ENCODE assay signal across 17 cellular contexts in the genomic region with DNA sequence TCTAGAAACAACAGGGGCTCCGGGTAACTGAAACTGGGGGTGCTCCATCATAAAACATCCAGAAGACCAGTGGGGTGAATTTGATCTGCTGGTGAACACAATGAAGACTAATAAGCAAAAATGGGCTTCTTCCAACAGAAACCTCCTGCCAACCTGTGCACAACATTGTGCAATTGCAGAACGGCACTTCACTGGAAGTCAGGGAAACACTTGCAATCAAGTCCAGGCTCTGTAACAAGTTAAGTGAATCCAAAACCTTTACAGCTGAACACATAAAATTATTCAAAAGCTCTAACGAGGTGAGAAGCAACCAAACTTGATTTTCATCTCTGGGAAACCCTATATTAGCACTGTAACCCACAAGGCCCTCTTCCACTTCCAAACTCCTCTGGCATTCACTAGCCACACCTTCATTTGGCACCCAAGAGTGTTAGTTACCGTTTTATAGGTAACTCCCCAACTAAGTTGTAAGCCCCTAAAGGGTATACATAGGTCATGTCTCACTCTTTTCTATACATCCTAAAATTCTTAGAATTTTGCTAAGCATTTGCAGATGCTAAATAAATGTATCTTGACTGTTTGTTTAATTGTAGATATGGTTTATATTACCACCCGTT. TPM values are rescaled to one million over a fixed set of nuclear protein-coding genes. Genes with fewer than 3 reads are reported as not detected.
DNase-seq lines count a peak whose midpoint lies in the region; ATAC-seq and TF ChIP-seq lines count a peak whose summit lies in the region.
"Had no signal": no experiment of that assay in that cellular context is flagged by ENCODE, and none has a peak within 500 bp of the region (broad histone marks: within the 10 kb centered on the region; RNA-seq: fewer than 3 reads in every experiment).

No MANE protein-coding gene starts in this region.

- H3K36me3 Mint-ChIP-seq in naive thymus-derived CD8-positive, alpha-beta T cell = peaks cover 5 to 35% (median 7%) of the 10 kb centered on the region in 3 donors

- no peaks in the 10 kb centered on the region for H3K27me3 Mint-ChIP-seq in naive thymus-derived CD8-positive, alpha-beta T cell

- H3K36me3 ChIP-seq in body of pancreas (replicated peaks in 1 of 2; ENCODE audit: insufficient read depth in 1 of 2, low read depth in 2 of 2) (no peaks in the 10 kb centered on the region), right lobe of liver (no peaks in the 10 kb centered on the region)

- H3K27ac ChIP-seq in body of pancreas (no peak overlapping the region), right lobe of liver (peak overlapping the region; percentile 63 to 71 (median 67))
- H3K27ac ChIP-seq: BLaER1 treated with 17β-estradiol and CSF1 and Interleukin-3, amounts not matched to agents 10 nM and 100 nM had no signal

- ATAC-seq in body of pancreas = peak; percentile 58
- peak; percentile 81 to 96 (median 92) for ATAC-seq in right lobe of liver
- no peak for ATAC-seq in naive thymus-derived CD8-positive, alpha-beta T cell

- H3K4me3 Mint-ChIP-seq in naive thymus-derived CD8-positive, alpha-beta T cell = no peak overlapping the region

- no peaks in the 10 kb centered on the region for H3K9me3 Mint-ChIP-seq in naive thymus-derived CD8-positive, alpha-beta T cell

- H3K4me1 Mint-ChIP-seq in naive thymus-derived CD8-positive, alpha-beta T cell = peaks cover 2 to 13% (median 8%) of the 10 kb centered on the region in 4 donors

- H3K9me3 ChIP-seq in body of pancreas = no peaks in the 10 kb centered on the region
- no peaks in the 10 kb centered on the region for H3K9me3 ChIP-seq in right lobe of liver
- H3K9me3 ChIP-seq: BLaER1 treated with 17β-estradiol and CSF1 and Interleukin-3, amounts not matched to agents 10 nM and 100 nM had no signal

- H3K27me3 ChIP-seq in body of pancreas (no peaks in the 10 kb centered on the region), right lobe of liver (no peaks in the 10 kb centered on the region)
- H3K27me3 ChIP-seq: BLaER1 treated with 17β-estradiol and CSF1 and Interleukin-3, amounts not matched to agents 10 nM and 100 nM had no signal

- peak; percentile 59 for DNase-seq in NCI-H2171 treated with DMSO at 0.1 percent for 48 hours (lab: John Stamatoyannopoulos, UW)
- no peak for DNase-seq in NCI-H2171 (lab: John Stamatoyannopoulos, UW)
- DNase-seq in body of pancreas = peak; percentile 15 to 26 (median 18)
- peak; percentile 30 to 72 (median 55) for DNase-seq in right lobe of liver
- DNase-seq in H4 (ENCODE audit: low spot score) = no peak
- no peak for DNase-seq in NAMALWA (ENCODE audit: low spot score)
- DNase-seq in AG08395 (ENCODE audit: low spot score) = no peak
- DNase-seq in naive thymus-derived CD8-positive, alpha-beta T cell = no peak
- DNase-seq: DMS 273 treated with DMSO at 0.1 percent for 48 hours; Karpas-422; NCI-H1436; NCI-H2081 treated with DMSO at 0.1 percent for 48 hours; NCI-H526 treated with DMSO at 0.1 percent for 48 hours; NK-92 treated with Interleukin-12 subunit alpha and Interleukin-12 subunit beta, amount 100 ng/mL, for 24 hours; OCI-M1; SHP77 treated with DMSO at 0.1 percent for 48 hours had no signal

- H3K4me1 ChIP-seq in body of pancreas = peaks cover 30% of the 10 kb centered on the region
- H3K4me1 ChIP-seq in right lobe of liver = peaks cover 0 to 12% (median 1%) of the 10 kb centered on the region in 4 donors

- no peak for TF ChIP-seq CTCF in body of pancreas (IDR thresholded peaks at IDR 0.05)
- no peak for TF ChIP-seq CTCF in right lobe of liver (IDR thresholded peaks at IDR 0.05)

- H3K27ac Mint-ChIP-seq in naive thymus-derived CD8-positive, alpha-beta T cell = no peak overlapping the region

- intact Hi-C loops in body of pancreas (cut with DNase I) (no loop called here), right lobe of liver (cut with DNase I) (no loop called here)

- TF ChIP-seq POLR2A in body of pancreas (IDR thresholded peaks at IDR 0.05) (no peak), right lobe of liver (IDR thresholded peaks at IDR 0.05) (no peak)

- POLR2A ChIA-PET in naive thymus-derived CD8-positive, alpha-beta T cell (lab: Charles Lee) = no interaction called here

- no peak overlapping the region for H3K4me3 ChIP-seq in body of pancreas
- no peak overlapping the region for H3K4me3 ChIP-seq in right lobe of liver
- H3K4me3 ChIP-seq: BLaER1 treated with 17β-estradiol and CSF1 and Interleukin-3, amounts not matched to agents 10 nM and 100 nM had no signal

- WGBS in body of pancreas, 2 donors = 75 to 77% methylated on average over 5 of the region's 5 CpGs
- WGBS in right lobe of liver (ENCODE audit: insufficient coverage, low coverage, low lambda C conversion rate, missing lambda C conversion rate) = 46% methylated on average over 5 of the region's 5 CpGs

RNA-seq across cellular contexts. Expression of gene IMMP2L, which starts 22.0 kb away (rescaled TPM):
- total RNA-seq in body of pancreas (10 to 100 TPM; 10.5 to 17.4 TPM), right lobe of liver (10 to 100 TPM; 14.2 to 25.3 (median 19.7) TPM)
- total RNA-seq in H4 (2014; rRNA removed; shearing (Covaris generic)) = 4.0 and 8.7 TPM in 2 replicates
- 10 to 100 TPM; 17.1 TPM for total RNA-seq in naive thymus-derived CD8-positive, alpha-beta T cell
- 10 to 100 TPM; 19.6 to 29.1 (median 26.2) TPM for polyA plus RNA-seq in naive thymus-derived CD8-positive, alpha-beta T cell

Comparison
In these comparisons a context has a peak if more than half of its experiments do, and no peak if none do; other contexts are left out.
1. DNase-seq: peak in NCI-H2171 treated with DMSO at 0.1 percent for 48 hours (single experiment), body of pancreas (4 of 4) and right lobe of liver (3 of 3); none in NCI-H2171 (single experiment), H4 (single experiment), NAMALWA (single experiment), AG08395 (single experiment) and naive thymus-derived CD8-positive, alpha-beta T cell (0 of 10).
2. ATAC-seq: peak in body of pancreas (single experiment) and right lobe of liver (4 of 4); none in naive thymus-derived CD8-positive, alpha-beta T cell (0 of 2).
3. H3K27ac ChIP-seq: peak in right lobe of liver (3 of 3); none in body of pancreas (0 of 4).